In genomic region chr4:80202190-80202711, GRCh38 we compare ENCODE assay signal across 8 cellular contexts. TPM values are rescaled to one million over a fixed set of nuclear protein-coding genes. Genes with fewer than 3 reads are reported as not detected.
DNase-seq lines count a peak whose midpoint lies in the region; ATAC-seq, FAIRE-seq and TF ChIP-seq lines count a peak whose summit lies in the region.

No MANE protein-coding gene starts in this region.

- TF ChIP-seq CTCF in dorsolateral prefrontal cortex (IDR thresholded peaks at IDR 0.05 in 54 of 56, conservative IDR thresholded peaks at IDR 0.05 in 2 of 56; ENCODE audit: low read depth in 1 of 56, partially characterized antibody in 56 of 56) (peak in 55 of 56 donors; percentile 50 to 87 (median 69)), lower lobe of right lung (IDR thresholded peaks at IDR 0.05) (peak; percentile 88)

- intact Hi-C loops in dorsolateral prefrontal cortex (cut with DNase I) (loop anchor here (2.0 to 10.0 kb wide), 3 partner anchors 15 to 1157 kb away; no protein-coding TSS in a partner anchor), lower lobe of right lung (cut with DNase I) (no loop called here)

- H3K27me3 ChIP-seq in dorsolateral prefrontal cortex (peaks cover 0 to 81% (median 38%) of the 10 kb centered on the region in 45 donors), lower lobe of right lung (ENCODE audit: low read depth) (peaks cover 57% of the 10 kb centered on the region)

- DNase-seq in GM12892 (ENCODE audit: insufficient read length) (peak; percentile 80), NCI-H1417 (lab: John Stamatoyannopoulos, UW) (peak; percentile 87 to 93 (median 91)), dorsolateral prefrontal cortex (peak; percentile 38 to 81 (median 62)), lower lobe of right lung (peak; percentile 90), NCI-H1694 (lab: John Stamatoyannopoulos, UW) (no peak)
- peak; percentile 78 for DNase-seq in activated CD4-positive, alpha-beta T cell treated with anti-CD3 and anti-CD28 coated beads, Interleukin-2, amount 50 U/mL, for 1 hour
- peak; percentile 65 to 69 (median 68) for DNase-seq in stimulated activated CD4-positive, alpha-beta T cell treated with anti-CD3 and anti-CD28 coated beads, TNF-alpha, amount 100 ng/mL, for 4 hours (ENCODE audit: low read depth in 3 of 3)

- H3K4me3 ChIP-seq in dorsolateral prefrontal cortex (peak overlapping the region; percentile 22 to 80 (median 50)), lower lobe of right lung (peak overlapping the region; percentile 57)

- peak; percentile 77 for ATAC-seq in HG02588 (IDR thresholded peaks at IDR 0.05; ENCODE audit: unreplicated experiment)
- ATAC-seq in lower lobe of right lung: peak; percentile 91 to 92

- peak; percentile 60 for FAIRE-seq in GM12892 (lab: Jason Lieb, UNC)

- H3K27ac ChIP-seq in dorsolateral prefrontal cortex (peak overlapping the region in 57 of 59 donors; percentile 13 to 94 (median 76)), lower lobe of right lung (peak overlapping the region; percentile 29)

- H3K4me1 ChIP-seq in lower lobe of right lung: peaks cover 8% of the 10 kb centered on the region

- H3K36me3 ChIP-seq in lower lobe of right lung: no peaks in the 10 kb centered on the region

- no peaks in the 10 kb centered on the region for H3K9me3 ChIP-seq in lower lobe of right lung

- no peak for TF ChIP-seq POLR2A in GM12892 (IDR thresholded peaks at IDR 0.05; ENCODE audit: low read depth, low read length)

RNA-seq across cellular contexts. Expression of gene PRDM8, which starts 4.9 kb away (rescaled TPM):
- 0.40 TPM for polyA plus RNA-seq in GM12892 (2012; ENCODE audit: missing spikeins)
- total RNA-seq in dorsolateral prefrontal cortex: 10 to 100 TPM; 24.7 to 79.2 (median 50.1) TPM
- total RNA-seq in lower lobe of right lung: 1.6 TPM
